In genomic region chr12:15751741-15752140, GRCh38 we compare ENCODE assay signal across 20 cellular contexts.
"Had no signal": no experiment of that assay in that cellular context is flagged by ENCODE, and none has a peak within 500 bp of the region (broad histone marks: within the 10 kb centered on the region; RNA-seq: fewer than 3 reads in every experiment).

No MANE protein-coding gene starts in this region.

- H3K36me3 ChIP-seq: gastrocnemius medialis, neural progenitor cell, pancreas, right lobe of liver, tibial artery had no signal

- H3K27ac ChIP-seq: body of pancreas, gastrocnemius medialis, neural progenitor cell, pancreas, right lobe of liver, tibial artery had no signal

- H3K4me1 Mint-ChIP-seq: activated B cell treated with CpG ODN at 0.5 μM for 24 hours; activated CD4-positive, alpha-beta T cell treated with anti-CD3 and anti-CD28 coated beads, Interleukin-2, amount 10 ng/mL, durations not matched to agents 24 days and 14 days; activated naive CD8-positive, alpha-beta T cell treated with anti-CD3 and anti-CD28 coated beads, Interleukin-2, amount 10 ng/mL, durations not matched to agents 7 days and 5 days; activated T-helper 17 cell treated with anti-CD3 and anti-CD28 coated beads, Interleukin-2, amount 50 U/mL, for 72 hours; naive B cell; neural progenitor cell had no signal

- H3K27ac Mint-ChIP-seq: activated B cell treated with CpG ODN at 0.5 μM for 24 hours; activated CD4-positive, alpha-beta T cell treated with anti-CD3 and anti-CD28 coated beads, Interleukin-2, amount 10 ng/mL, durations not matched to agents 24 days and 14 days; activated CD8-positive, alpha-beta T cell treated with anti-CD3 and anti-CD28 coated beads for 36 hours; activated naive CD8-positive, alpha-beta T cell treated with anti-CD3 and anti-CD28 coated beads, Interleukin-2, amount 10 ng/mL, durations not matched to agents 7 days and 5 days; activated T-helper 17 cell treated with anti-CD3 and anti-CD28 coated beads, Interleukin-2, amount 50 U/mL, for 72 hours; endodermal cell; naive B cell; neural progenitor cell had no signal

- H3K4me3 ChIP-seq: body of pancreas, gastrocnemius medialis, mucosa of descending colon, neural progenitor cell, pancreas, right lobe of liver, tibial artery had no signal

- H3K36me3 Mint-ChIP-seq: activated naive CD8-positive, alpha-beta T cell treated with anti-CD3 and anti-CD28 coated beads, Interleukin-2, amount 10 ng/mL, durations not matched to agents 7 days and 5 days; naive B cell had no signal

- H3K9me3 ChIP-seq: body of pancreas, gastrocnemius medialis, mucosa of descending colon, pancreas, right lobe of liver, tibial artery had no signal

- H3K4me1 ChIP-seq: body of pancreas, gastrocnemius medialis, neural progenitor cell, pancreas, right lobe of liver had no signal

- H3K9me3 Mint-ChIP-seq: activated B cell treated with CpG ODN at 0.5 μM for 24 hours; activated CD4-positive, alpha-beta T cell treated with anti-CD3 and anti-CD28 coated beads, Interleukin-2, amount 10 ng/mL, durations not matched to agents 24 days and 14 days; activated CD8-positive, alpha-beta T cell treated with anti-CD3 and anti-CD28 coated beads for 36 hours; activated naive CD8-positive, alpha-beta T cell treated with anti-CD3 and anti-CD28 coated beads, Interleukin-2, amount 10 ng/mL, durations not matched to agents 7 days and 5 days; activated T-helper 17 cell treated with anti-CD3 and anti-CD28 coated beads, Interleukin-2, amount 50 U/mL, for 72 hours; endodermal cell; naive B cell had no signal

- H3K27me3 ChIP-seq: body of pancreas, gastrocnemius medialis, neural progenitor cell, pancreas, right lobe of liver, tibial artery had no signal

- H3K4me3 Mint-ChIP-seq: activated B cell treated with CpG ODN at 0.5 μM for 24 hours; activated CD4-positive, alpha-beta T cell treated with anti-CD3 and anti-CD28 coated beads, Interleukin-2, amount 10 ng/mL, durations not matched to agents 24 days and 14 days; activated CD8-positive, alpha-beta T cell treated with anti-CD3 and anti-CD28 coated beads for 36 hours; activated naive CD8-positive, alpha-beta T cell treated with anti-CD3 and anti-CD28 coated beads, Interleukin-2, amount 10 ng/mL, durations not matched to agents 7 days and 5 days; activated T-helper 17 cell treated with anti-CD3 and anti-CD28 coated beads, Interleukin-2, amount 50 U/mL, for 72 hours; endodermal cell; naive B cell; neural progenitor cell had no signal

- ATAC-seq: activated CD8-positive, alpha-beta T cell treated with anti-CD3 and anti-CD28 coated beads for 36 hours; activated T-helper 17 cell treated with anti-CD3 and anti-CD28 coated beads, Interleukin-2, amount 50 U/mL, for 72 hours; body of pancreas; gastrocnemius medialis; left ventricle myocardium superior; mucosa of descending colon; pancreas; right lobe of liver had no signal

- DNase-seq: activated B cell treated with CpG ODN at 0.5 μM for 24 hours; activated CD4-positive, alpha-beta T cell treated with anti-CD3 and anti-CD28 coated beads, Interleukin-2, amount 10 ng/mL, durations not matched to agents 24 days and 14 days; activated CD8-positive, alpha-beta T cell treated with anti-CD3 and anti-CD28 coated beads for 36 hours; activated naive CD4-positive, alpha-beta T cell; activated naive CD8-positive, alpha-beta T cell treated with anti-CD3 and anti-CD28 coated beads, Interleukin-2, amount 10 ng/mL, durations not matched to agents 7 days and 5 days; activated T-cell treated with anti-CD3 and anti-CD28 coated beads, Interleukin-2, amount 50 U/mL, for 1 hour; body of pancreas; endodermal cell; gastrocnemius medialis; head of caudate nucleus; left ventricle myocardium superior; mesenchymal stem cell; mucosa of descending colon; naive B cell; pancreas; right lobe of liver; stimulated activated naive CD4-positive, alpha-beta T cell treated with Interleukin-2 at 50 U/mL for 16 hours; tibial artery had no signal
